ENCODE assay signal across 1 cellular context in the genomic region with DNA sequence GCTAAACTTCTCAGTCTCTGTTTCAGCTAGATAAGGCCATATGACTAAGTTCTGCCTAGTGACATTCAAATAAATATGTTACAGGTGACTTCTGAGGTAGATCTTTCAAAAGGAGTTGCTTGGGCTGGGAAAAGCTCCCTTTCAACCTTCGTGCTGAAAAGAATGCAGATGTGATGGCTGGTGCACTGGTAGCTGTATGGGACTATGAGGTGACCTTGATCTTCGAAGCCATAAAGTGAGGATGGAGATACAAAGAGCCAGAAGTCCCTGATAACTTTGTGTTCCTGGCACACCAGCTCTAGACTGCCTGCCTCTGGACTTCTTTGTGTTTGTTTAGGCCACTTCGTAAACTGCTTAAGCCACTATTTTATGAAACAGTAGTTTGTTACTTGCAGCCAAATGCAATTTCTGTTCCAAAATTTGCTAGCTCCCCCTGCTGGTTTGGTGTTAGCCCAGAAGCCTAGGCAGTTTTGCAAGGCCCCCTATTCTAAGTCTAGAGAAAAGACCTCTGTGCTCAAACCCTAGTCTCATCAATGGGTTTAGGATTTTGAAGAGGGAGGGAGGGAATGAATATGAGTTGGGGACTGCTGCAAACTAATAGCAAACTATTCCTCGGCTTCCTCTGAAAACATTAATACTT.
TF ChIP-seq lines count a peak whose summit lies in the region.

No MANE protein-coding gene starts in this region.

TF ChIP-seq in GM12878, 131 proteins besides CTCF, POLR2A, EP300 and RAD21 (continued from another document):
- TF ChIP-seq BACH1 (IDR thresholded peaks at IDR 0.05; ENCODE audit: borderline replicate concordance), result no peak
- TF ChIP-seq, protein P1, sequence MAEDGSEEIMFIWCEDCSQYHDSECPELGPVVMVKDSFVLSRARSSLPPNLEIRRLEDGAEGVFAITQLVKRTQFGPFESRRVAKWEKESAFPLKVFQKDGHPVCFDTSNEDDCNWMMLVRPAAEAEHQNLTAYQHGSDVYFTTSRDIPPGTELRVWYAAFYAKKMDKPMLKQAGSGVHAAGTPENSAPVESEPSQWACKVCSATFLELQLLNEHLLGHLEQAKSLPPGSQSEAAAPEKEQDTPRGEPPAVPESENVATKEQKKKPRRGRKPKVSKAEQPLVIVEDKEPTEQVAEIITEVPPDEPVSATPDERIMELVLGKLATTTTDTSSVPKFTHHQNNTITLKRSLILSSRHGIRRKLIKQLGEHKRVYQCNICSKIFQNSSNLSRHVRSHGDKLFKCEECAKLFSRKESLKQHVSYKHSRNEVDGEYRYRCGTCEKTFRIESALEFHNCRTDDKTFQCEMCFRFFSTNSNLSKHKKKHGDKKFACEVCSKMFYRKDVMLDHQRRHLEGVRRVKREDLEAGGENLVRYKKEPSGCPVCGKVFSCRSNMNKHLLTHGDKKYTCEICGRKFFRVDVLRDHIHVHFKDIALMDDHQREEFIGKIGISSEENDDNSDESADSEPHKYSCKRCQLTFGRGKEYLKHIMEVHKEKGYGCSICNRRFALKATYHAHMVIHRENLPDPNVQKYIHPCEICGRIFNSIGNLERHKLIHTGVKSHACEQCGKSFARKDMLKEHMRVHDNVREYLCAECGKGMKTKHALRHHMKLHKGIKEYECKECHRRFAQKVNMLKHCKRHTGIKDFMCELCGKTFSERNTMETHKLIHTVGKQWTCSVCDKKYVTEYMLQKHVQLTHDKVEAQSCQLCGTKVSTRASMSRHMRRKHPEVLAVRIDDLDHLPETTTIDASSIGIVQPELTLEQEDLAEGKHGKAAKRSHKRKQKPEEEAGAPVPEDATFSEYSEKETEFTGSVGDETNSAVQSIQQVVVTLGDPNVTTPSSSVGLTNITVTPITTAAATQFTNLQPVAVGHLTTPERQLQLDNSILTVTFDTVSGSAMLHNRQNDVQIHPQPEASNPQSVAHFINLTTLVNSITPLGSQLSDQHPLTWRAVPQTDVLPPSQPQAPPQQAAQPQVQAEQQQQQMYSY (CRISPR knock-in tag; IDR thresholded peaks at IDR 0.05), result no peak
- no peak for TF ChIP-seq MXI1 (IDR thresholded peaks at IDR 0.05; ENCODE audit: low read depth, low read length)
- no peak for TF ChIP-seq SIX5 (IDR thresholded peaks at IDR 0.05; ENCODE audit: low read depth, low read length, severe bottlenecking)
- no peak for TF ChIP-seq EED (IDR thresholded peaks at IDR 0.05; ENCODE audit: low read depth)
- no peak for TF ChIP-seq ZNF274 (IDR thresholded peaks at IDR 0.05; ENCODE audit: insufficient read depth, insufficient read length)
- TF ChIP-seq FOXK2 (IDR thresholded peaks at IDR 0.05), result no peak
- TF ChIP-seq MTA3 (IDR thresholded peaks at IDR 0.05; ENCODE audit: borderline replicate concordance, low read length), result no peak
- no peak for TF ChIP-seq KAT2A (conservative IDR thresholded peaks at IDR 0.05; ENCODE audit: control insufficient read depth, low read depth, low read length)
- no peak for TF ChIP-seq HCFC1 (IDR thresholded peaks at IDR 0.05; ENCODE audit: low read length)
- TF ChIP-seq FOS (IDR thresholded peaks at IDR 0.05; ENCODE audit: borderline replicate concordance, extremely low read depth, insufficient read length), result no peak
TF ChIP-seq in GM12878: peak in this region for 0.
